Comparison of ENCODE assay signal across 28 cellular contexts in genomic region chr7:119842337-119842736, GRCh38.
"Had no signal": no experiment of that assay in that cellular context is flagged by ENCODE, and none has a peak within 500 bp of the region (broad histone marks: within the 10 kb centered on the region; RNA-seq: fewer than 3 reads in every experiment).

No MANE protein-coding gene starts in this region.

- H3K27ac Mint-ChIP-seq: activated B cell treated with CpG ODN at 0.5 μM for 24 hours; activated CD4-positive, alpha-beta T cell treated with anti-CD3 and anti-CD28 coated beads, Interleukin-2, amount 10 ng/mL, durations not matched to agents 24 days and 14 days; activated CD8-positive, alpha-beta memory T cell treated with anti-CD3 and anti-CD28 coated beads, Interleukin-2, amount 10 ng/mL, durations not matched to agents 7 days and 5 days; activated naive CD4-positive, alpha-beta T cell treated with anti-CD3 and anti-CD28 coated beads, Interleukin-2, amount 50 U/mL, for 24 hours; activated T-cell treated with anti-CD3 and anti-CD28 coated beads, Interleukin-2, amount 50 U/mL, for 24 hours; activated T-helper 1 cell treated with anti-CD3 and anti-CD28 coated beads, Interleukin-12 subunit alpha, Interleukin-12 subunit beta, Interleukin-2, Interleukin-4 antibody, amounts not matched to agents 30 ng/mL and 10 ng/mL and 1 ng/mL, durations not matched to agents 14 hours and 24 hours and 36 hours; T-cell had no signal

- H3K27me3 Mint-ChIP-seq: activated B cell treated with CpG ODN at 0.5 μM for 24 hours; activated CD4-positive, alpha-beta T cell treated with anti-CD3 and anti-CD28 coated beads, Interleukin-2, amount 10 ng/mL, durations not matched to agents 24 days and 14 days; activated CD8-positive, alpha-beta memory T cell treated with anti-CD3 and anti-CD28 coated beads, Interleukin-2, amount 10 ng/mL, durations not matched to agents 7 days and 5 days; activated naive CD4-positive, alpha-beta T cell treated with anti-CD3 and anti-CD28 coated beads, Interleukin-2, amount 50 U/mL, for 24 hours; activated T-cell treated with anti-CD3 and anti-CD28 coated beads, Interleukin-2, amount 50 U/mL, for 24 hours; T-cell had no signal

- DNase-seq: activated B cell treated with CpG ODN at 0.5 μM for 24 hours; activated CD4-positive, alpha-beta T cell treated with anti-CD3 and anti-CD28 coated beads for 1 hour; activated CD4-positive, alpha-beta T cell treated with anti-CD3 and anti-CD28 coated beads, Interleukin-2, amount 10 ng/mL, durations not matched to agents 24 days and 14 days; activated CD4-positive, alpha-beta T cell treated with anti-CD3 and anti-CD28 coated beads, Interleukin-2, amount 50 U/mL, for 48 hours; activated CD8-positive, alpha-beta memory T cell treated with anti-CD3 and anti-CD28 coated beads, Interleukin-2, amount 10 ng/mL, durations not matched to agents 7 days and 5 days; activated effector memory CD4-positive, alpha-beta T cell treated with Interleukin-2 at 50 U/mL for 16 hours; activated naive CD4-positive, alpha-beta T cell; activated T-cell treated with anti-CD3 and anti-CD28 coated beads, Interleukin-2, amount 50 U/mL, for 24 hours; caudate nucleus; colonic mucosa; NCI-H1048; NCI-H1930; NCI-H2107; NCI-H345; NCI-H510A; NCI-H526 treated with DMSO at 0.1 percent for 48 hours; NCI-H82; PC-9; RPMI8226; T-cell; T-helper 2 cell; T1000 had no signal

- H3K4me3 ChIP-seq: breast epithelium, colonic mucosa, PC-9, SK-N-MC had no signal

- H3K27me3 ChIP-seq: breast epithelium, colonic mucosa had no signal

- H3K4me3 Mint-ChIP-seq: activated B cell treated with CpG ODN at 0.5 μM for 24 hours; activated CD4-positive, alpha-beta T cell treated with anti-CD3 and anti-CD28 coated beads, Interleukin-2, amount 10 ng/mL, durations not matched to agents 24 days and 14 days; activated CD8-positive, alpha-beta memory T cell treated with anti-CD3 and anti-CD28 coated beads, Interleukin-2, amount 10 ng/mL, durations not matched to agents 7 days and 5 days; activated naive CD4-positive, alpha-beta T cell treated with anti-CD3 and anti-CD28 coated beads, Interleukin-2, amount 50 U/mL, for 24 hours; activated T-cell treated with anti-CD3 and anti-CD28 coated beads, Interleukin-2, amount 50 U/mL, for 24 hours; activated T-helper 1 cell treated with anti-CD3 and anti-CD28 coated beads, Interleukin-12 subunit alpha, Interleukin-12 subunit beta, Interleukin-2, Interleukin-4 antibody, amounts not matched to agents 30 ng/mL and 10 ng/mL and 1 ng/mL, durations not matched to agents 14 hours and 24 hours and 36 hours; T-cell had no signal

- H3K36me3 ChIP-seq: breast epithelium, colonic mucosa had no signal

- FAIRE-seq: TTC549 had no signal

- ATAC-seq: activated CD8-positive, alpha-beta memory T cell treated with anti-CD3 and anti-CD28 coated beads, Interleukin-2, amount 10 ng/mL, durations not matched to agents 7 days and 5 days; Right ventricle myocardium inferior; T-cell had no signal

- H3K9me3 ChIP-seq: colonic mucosa had no signal

- H3K4me1 Mint-ChIP-seq: activated B cell treated with CpG ODN at 0.5 μM for 24 hours; activated CD4-positive, alpha-beta T cell treated with anti-CD3 and anti-CD28 coated beads, Interleukin-2, amount 10 ng/mL, durations not matched to agents 24 days and 14 days; activated CD8-positive, alpha-beta memory T cell treated with anti-CD3 and anti-CD28 coated beads, Interleukin-2, amount 10 ng/mL, durations not matched to agents 7 days and 5 days; activated naive CD4-positive, alpha-beta T cell treated with anti-CD3 and anti-CD28 coated beads, Interleukin-2, amount 50 U/mL, for 24 hours; T-cell had no signal

- H3K36me3 Mint-ChIP-seq: activated CD8-positive, alpha-beta memory T cell treated with anti-CD3 and anti-CD28 coated beads, Interleukin-2, amount 10 ng/mL, durations not matched to agents 7 days and 5 days; activated naive CD4-positive, alpha-beta T cell treated with anti-CD3 and anti-CD28 coated beads, Interleukin-2, amount 50 U/mL, for 24 hours; T-cell had no signal

- H3K4me2 ChIP-seq: PC-9 had no signal

- H3K4me1 ChIP-seq: breast epithelium, colonic mucosa had no signal

- H3K27ac ChIP-seq: breast epithelium, colonic mucosa, PC-9, SK-N-MC had no signal

- H2AFZ ChIP-seq: PC-9 had no signal
